In the genomic region with DNA sequence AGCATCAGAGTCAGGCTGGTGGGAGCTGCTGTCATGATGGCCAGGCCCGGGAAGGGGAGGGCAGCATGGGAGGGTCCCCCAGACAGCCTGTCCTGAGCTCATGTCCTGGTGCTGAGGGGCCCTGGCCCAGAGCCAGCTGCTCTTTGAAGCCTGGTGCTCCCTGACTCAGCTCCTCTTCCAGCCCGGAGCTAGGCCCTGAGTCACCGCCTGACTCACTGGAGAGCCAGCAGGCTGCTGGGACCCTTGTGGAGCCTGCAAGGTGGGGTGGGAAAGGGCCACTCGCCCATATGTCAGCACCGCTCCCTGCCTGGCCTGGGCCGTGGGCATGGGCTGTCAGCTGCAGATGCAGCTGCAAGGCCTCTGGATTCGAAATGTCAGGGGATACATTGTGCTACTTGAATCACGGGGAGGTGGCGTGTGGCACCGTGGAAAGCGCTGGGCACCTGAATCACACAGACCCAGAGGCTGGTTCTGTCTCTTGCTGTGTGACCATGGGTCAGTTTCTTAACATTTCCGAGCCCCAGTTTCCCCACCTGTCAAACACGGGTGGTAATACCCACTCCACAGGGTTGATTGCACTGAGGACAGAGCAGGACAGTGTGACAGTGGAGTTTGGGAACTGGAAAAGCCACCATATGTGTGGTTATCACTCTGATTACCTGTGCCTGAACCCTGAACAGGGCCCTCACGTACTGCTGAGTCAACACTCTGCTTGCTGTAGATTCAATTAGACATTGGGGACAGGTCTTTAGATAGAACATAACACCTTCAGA, we compare ENCODE assay signal across 2 cellular contexts.
A peak's percentile ranks its signal among the peaks of the same experiment; 100 is the strongest.
TF ChIP-seq lines count a peak whose summit lies in the region.

No MANE protein-coding gene starts in this region.

TF ChIP-seq in SK-N-SH, 30 proteins besides CTCF, POLR2A, EP300 and RAD21 (continued from another document and continues in another):
- no peak for TF ChIP-seq REST (IDR thresholded peaks at IDR 0.05; ENCODE audit: low read depth, low read length)
- no peak for TF ChIP-seq GABPA (IDR thresholded peaks at IDR 0.05; ENCODE audit: low read depth)
- no peak for TF ChIP-seq SIN3A (IDR thresholded peaks at IDR 0.05; ENCODE audit: borderline replicate concordance, low read depth, low read length)
- TF ChIP-seq SMC3 (IDR thresholded peaks at IDR 0.05; ENCODE audit: low read depth, low read length) = no peak
- TF ChIP-seq, protein P1, sequence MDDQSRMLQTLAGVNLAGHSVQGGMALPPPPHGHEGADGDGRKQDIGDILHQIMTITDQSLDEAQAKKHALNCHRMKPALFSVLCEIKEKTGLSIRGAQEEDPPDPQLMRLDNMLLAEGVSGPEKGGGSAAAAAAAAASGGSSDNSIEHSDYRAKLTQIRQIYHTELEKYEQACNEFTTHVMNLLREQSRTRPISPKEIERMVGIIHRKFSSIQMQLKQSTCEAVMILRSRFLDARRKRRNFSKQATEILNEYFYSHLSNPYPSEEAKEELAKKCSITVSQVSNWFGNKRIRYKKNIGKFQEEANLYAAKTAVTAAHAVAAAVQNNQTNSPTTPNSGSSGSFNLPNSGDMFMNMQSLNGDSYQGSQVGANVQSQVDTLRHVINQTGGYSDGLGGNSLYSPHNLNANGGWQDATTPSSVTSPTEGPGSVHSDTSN (IDR thresholded peaks at IDR 0.05) = no peak
- no peak for TF ChIP-seq MEF2A (IDR thresholded peaks at IDR 0.05; ENCODE audit: borderline replicate concordance, low read depth)
- TF ChIP-seq CHD2 (IDR thresholded peaks at IDR 0.05; ENCODE audit: low read length, partially characterized antibody) = no peak
- TF ChIP-seq FOXJ3 (CRISPR knock-in tag; IDR thresholded peaks at IDR 0.05) = no peak
- peak; percentile 84 for TF ChIP-seq NFIC (IDR thresholded peaks at IDR 0.05; ENCODE audit: borderline replicate concordance)
- TF ChIP-seq RFX5 (IDR thresholded peaks at IDR 0.05; ENCODE audit: low read length) = no peak
- TF ChIP-seq TEAD4 (IDR thresholded peaks at IDR 0.05; ENCODE audit: borderline replicate concordance, insufficient read depth) = no peak
- TF ChIP-seq ZBTB33 (IDR thresholded peaks at IDR 0.05; ENCODE audit: borderline replicate concordance, low read depth) = no peak
- TF ChIP-seq FOXM1 (IDR thresholded peaks at IDR 0.05; ENCODE audit: low read depth) = no peak
- TF ChIP-seq MAX (IDR thresholded peaks at IDR 0.05; ENCODE audit: low read depth) = peak; percentile 33; the same call in 1 of the 2 replicates
- peak; percentile 94 for TF ChIP-seq FOSL2 (IDR thresholded peaks at IDR 0.05; ENCODE audit: borderline replicate concordance, low read depth)
- TF ChIP-seq YY1 (IDR thresholded peaks at IDR 0.05; ENCODE audit: low read depth) = no peak
- no peak for TF ChIP-seq EZH2phosphoT487 (IDR thresholded peaks at IDR 0.05; ENCODE audit: borderline replicate concordance, low read depth)
- TF ChIP-seq TAF1 (IDR thresholded peaks at IDR 0.05; ENCODE audit: borderline replicate concordance, low read depth, low read length) = no peak
- TF ChIP-seq, protein P2, sequence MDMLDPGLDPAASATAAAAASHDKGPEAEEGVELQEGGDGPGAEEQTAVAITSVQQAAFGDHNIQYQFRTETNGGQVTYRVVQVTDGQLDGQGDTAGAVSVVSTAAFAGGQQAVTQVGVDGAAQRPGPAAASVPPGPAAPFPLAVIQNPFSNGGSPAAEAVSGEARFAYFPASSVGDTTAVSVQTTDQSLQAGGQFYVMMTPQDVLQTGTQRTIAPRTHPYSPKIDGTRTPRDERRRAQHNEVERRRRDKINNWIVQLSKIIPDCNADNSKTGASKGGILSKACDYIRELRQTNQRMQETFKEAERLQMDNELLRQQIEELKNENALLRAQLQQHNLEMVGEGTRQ (IDR thresholded peaks at IDR 0.05; ENCODE audit: borderline replicate concordance, low read depth, low read length) = no peak
- peak; percentile 72 for TF ChIP-seq TCF12 (IDR thresholded peaks at IDR 0.05)
- peak; percentile 79 for TF ChIP-seq JUND (IDR thresholded peaks at IDR 0.05)
- no peak for TF ChIP-seq MXI1 (IDR thresholded peaks at IDR 0.05; ENCODE audit: low read depth, low read length)

TF ChIP-seq in GM23338, 12 proteins besides CTCF, POLR2A, EP300 and RAD21 (continued from another document):
- TF ChIP-seq REST (IDR thresholded peaks at IDR 0.05; ENCODE audit: unreplicated experiment) = no peak
- TF ChIP-seq CREB1 (CRISPR knock-in tag; IDR thresholded peaks at IDR 0.05; ENCODE audit: low read depth) = no peak
- TF ChIP-seq, protein P3, sequence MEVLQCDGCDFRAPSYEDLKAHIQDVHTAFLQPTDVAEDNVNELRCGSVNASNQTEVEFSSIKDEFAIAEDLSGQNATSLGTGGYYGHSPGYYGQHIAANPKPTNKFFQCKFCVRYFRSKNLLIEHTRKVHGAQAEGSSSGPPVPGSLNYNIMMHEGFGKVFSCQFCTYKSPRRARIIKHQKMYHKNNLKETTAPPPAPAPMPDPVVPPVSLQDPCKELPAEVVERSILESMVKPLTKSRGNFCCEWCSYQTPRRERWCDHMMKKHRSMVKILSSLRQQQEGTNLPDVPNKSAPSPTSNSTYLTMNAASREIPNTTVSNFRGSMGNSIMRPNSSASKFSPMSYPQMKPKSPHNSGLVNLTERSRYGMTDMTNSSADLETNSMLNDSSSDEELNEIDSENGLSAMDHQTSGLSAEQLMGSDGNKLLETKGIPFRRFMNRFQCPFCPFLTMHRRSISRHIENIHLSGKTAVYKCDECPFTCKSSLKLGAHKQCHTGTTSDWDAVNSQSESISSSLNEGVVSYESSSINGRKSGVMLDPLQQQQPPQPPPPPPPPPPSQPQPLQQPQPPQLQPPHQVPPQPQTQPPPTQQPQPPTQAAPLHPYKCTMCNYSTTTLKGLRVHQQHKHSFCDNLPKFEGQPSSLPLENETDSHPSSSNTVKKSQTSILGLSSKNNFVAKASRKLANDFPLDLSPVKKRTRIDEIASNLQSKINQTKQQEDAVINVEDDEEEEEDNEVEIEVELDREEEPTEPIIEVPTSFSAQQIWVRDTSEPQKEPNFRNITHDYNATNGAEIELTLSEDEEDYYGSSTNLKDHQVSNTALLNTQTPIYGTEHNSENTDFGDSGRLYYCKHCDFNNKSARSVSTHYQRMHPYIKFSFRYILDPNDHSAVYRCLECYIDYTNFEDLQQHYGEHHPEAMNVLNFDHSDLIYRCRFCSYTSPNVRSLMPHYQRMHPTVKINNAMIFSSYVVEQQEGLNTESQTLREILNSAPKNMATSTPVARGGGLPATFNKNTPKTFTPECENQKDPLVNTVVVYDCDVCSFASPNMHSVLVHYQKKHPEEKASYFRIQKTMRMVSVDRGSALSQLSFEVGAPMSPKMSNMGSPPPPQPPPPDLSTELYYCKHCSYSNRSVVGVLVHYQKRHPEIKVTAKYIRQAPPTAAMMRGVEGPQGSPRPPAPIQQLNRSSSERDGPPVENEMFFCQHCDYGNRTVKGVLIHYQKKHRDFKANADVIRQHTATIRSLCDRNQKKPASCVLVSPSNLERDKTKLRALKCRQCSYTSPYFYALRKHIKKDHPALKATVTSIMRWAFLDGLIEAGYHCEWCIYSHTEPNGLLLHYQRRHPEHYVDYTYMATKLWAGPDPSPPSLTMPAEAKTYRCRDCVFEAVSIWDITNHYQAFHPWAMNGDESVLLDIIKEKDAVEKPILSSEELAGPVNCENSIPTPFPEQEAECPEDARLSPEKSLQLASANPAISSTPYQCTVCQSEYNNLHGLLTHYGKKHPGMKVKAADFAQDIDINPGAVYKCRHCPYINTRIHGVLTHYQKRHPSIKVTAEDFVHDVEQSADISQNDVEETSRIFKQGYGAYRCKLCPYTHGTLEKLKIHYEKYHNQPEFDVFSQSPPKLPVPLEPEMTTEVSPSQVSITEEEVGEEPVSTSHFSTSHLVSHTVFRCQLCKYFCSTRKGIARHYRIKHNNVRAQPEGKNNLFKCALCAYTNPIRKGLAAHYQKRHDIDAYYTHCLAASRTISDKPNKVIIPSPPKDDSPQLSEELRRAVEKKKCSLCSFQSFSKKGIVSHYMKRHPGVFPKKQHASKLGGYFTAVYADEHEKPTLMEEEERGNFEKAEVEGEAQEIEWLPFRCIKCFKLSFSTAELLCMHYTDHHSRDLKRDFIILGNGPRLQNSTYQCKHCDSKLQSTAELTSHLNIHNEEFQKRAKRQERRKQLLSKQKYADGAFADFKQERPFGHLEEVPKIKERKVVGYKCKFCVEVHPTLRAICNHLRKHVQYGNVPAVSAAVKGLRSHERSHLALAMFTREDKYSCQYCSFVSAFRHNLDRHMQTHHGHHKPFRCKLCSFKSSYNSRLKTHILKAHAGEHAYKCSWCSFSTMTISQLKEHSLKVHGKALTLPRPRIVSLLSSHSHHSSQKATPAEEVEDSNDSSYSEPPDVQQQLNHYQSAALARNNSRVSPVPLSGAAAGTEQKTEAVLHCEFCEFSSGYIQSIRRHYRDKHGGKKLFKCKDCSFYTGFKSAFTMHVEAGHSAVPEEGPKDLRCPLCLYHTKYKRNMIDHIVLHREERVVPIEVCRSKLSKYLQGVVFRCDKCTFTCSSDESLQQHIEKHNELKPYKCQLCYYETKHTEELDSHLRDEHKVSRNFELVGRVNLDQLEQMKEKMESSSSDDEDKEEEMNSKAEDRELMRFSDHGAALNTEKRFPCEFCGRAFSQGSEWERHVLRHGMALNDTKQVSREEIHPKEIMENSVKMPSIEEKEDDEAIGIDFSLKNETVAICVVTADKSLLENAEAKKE (CRISPR knock-in tag; IDR thresholded peaks at IDR 0.05) = no peak
- TF ChIP-seq EZH2 (IDR thresholded peaks at IDR 0.05; ENCODE audit: low read depth, unreplicated experiment) = no peak
- no peak for TF ChIP-seq NANOG (IDR thresholded peaks at IDR 0.05; ENCODE audit: borderline replicate concordance)
- TF ChIP-seq, protein P4, sequence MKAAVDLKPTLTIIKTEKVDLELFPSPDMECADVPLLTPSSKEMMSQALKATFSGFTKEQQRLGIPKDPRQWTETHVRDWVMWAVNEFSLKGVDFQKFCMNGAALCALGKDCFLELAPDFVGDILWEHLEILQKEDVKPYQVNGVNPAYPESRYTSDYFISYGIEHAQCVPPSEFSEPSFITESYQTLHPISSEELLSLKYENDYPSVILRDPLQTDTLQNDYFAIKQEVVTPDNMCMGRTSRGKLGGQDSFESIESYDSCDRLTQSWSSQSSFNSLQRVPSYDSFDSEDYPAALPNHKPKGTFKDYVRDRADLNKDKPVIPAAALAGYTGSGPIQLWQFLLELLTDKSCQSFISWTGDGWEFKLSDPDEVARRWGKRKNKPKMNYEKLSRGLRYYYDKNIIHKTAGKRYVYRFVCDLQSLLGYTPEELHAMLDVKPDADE (IDR thresholded peaks at IDR 0.05) = no peak
TF ChIP-seq in GM23338: peak in this region for 0.
